ENCODE assay signal across 15 cellular contexts in genomic region chr4:104901438-104901837, GRCh38.
DNase-seq lines count a peak whose midpoint lies in the region; ATAC-seq and TF ChIP-seq lines count a peak whose summit lies in the region.
"Had no signal": no experiment of that assay in that cellular context is flagged by ENCODE, and none has a peak within 500 bp of the region (broad histone marks: within the 10 kb centered on the region; RNA-seq: fewer than 3 reads in every experiment).

No MANE protein-coding gene starts in this region.

- TF ChIP-seq EP300 in transverse colon (IDR thresholded peaks at IDR 0.05; ENCODE audit: low read depth), result no peak

- TF ChIP-seq CTCF in AG10803 (conservative IDR thresholded peaks at IDR 0.05; ENCODE audit: low read length), result no peak
- no peak for TF ChIP-seq CTCF in HEK293 (tag by site-specific recombination; IDR thresholded peaks at IDR 0.05)
- peak; percentile 39 for TF ChIP-seq CTCF in VCaP (conservative IDR thresholded peaks at IDR 0.05)
- TF ChIP-seq CTCF in A673 (conservative IDR thresholded peaks at IDR 0.05; ENCODE audit: low read depth, low read length), result no peak
- no peak for TF ChIP-seq CTCF in transverse colon (IDR thresholded peaks at IDR 0.05)

- WGBS in transverse colon (ENCODE audit: low coverage in 1 of 2), 2 donors, result 60% methylated on average over 3 of the region's 3 CpGs; no CpG with 5 or more reads in 1 of the 2 donors

- no peak for TF ChIP-seq POLR2A in transverse colon (IDR thresholded peaks at IDR 0.05)

- CTCF ChIA-PET in HEK293 (lab: Yijun Ruan, JAX) (no interaction called here), A673 (lab: Charles Lee) (no interaction called here)

- ATAC-seq in HG02938 (IDR thresholded peaks at IDR 0.05; ENCODE audit: unreplicated experiment), result no peak
- ATAC-seq: gastroesophageal sphincter had no signal

- BruUV-seq in A673 (replicated peaks; lab: Mats Ljungman, UMichigan), result no TSS peak

- DNase-seq in AG10803 (ENCODE audit: low read depth) (peak; percentile 1), hippocampal formation (lab: John Stamatoyannopoulos, UW) (peak; percentile 44 to 71), A673 (ENCODE audit: low spot score) (no peak), transverse colon (no peak)
- no peak for DNase-seq in effector CD8-positive, alpha-beta T cell (lab: John Stamatoyannopoulos, UW)
- DNase-seq: activated CD4-positive, alpha-beta memory T cell treated with anti-CD3 and anti-CD28 coated beads, Interleukin-2, amount 10 ng/mL, durations not matched to agents 7 days and 5 days; AML-193; naive B cell; Right ventricle myocardium superior; stimulated activated CD4-positive, alpha-beta T cell treated with anti-CD3 and anti-CD28 coated beads, Interleukin-1b, Interleukin-23, amount 100 ng/mL, for 48 hours had no signal

- H3K4me3 ChIP-seq in AG10803 (ENCODE audit: low read length) (no peak overlapping the region), HEK293 (ENCODE audit: low read depth, low read length) (no peak overlapping the region), A673 (ENCODE audit: low read depth, low read length, poor library complexity, severe bottlenecking) (no peak overlapping the region), transverse colon (no peak overlapping the region)
- H3K4me3 ChIP-seq: gastroesophageal sphincter, suprapubic skin had no signal

- intact Hi-C loops in A673 (cut with micrococcal nuclease; ENCODE audit: unreplicated experiment) (no loop called here), transverse colon (cut with DNase I; ENCODE audit: low total_unique reads) (no loop called here)

- H3K27me3 ChIP-seq in A673 (replicated peaks; ENCODE audit: insufficient read depth, low read depth, low read length, poor library complexity) (no peaks in the 10 kb centered on the region), transverse colon (no peaks in the 10 kb centered on the region)
- H3K27me3 ChIP-seq: gastroesophageal sphincter, suprapubic skin had no signal

- in situ Hi-C loops in transverse colon (cut with MboI; ENCODE audit: low pct_ligation_motif_present in 1 of 4, low pct_unique_long_range_greater_than_20kb in 1 of 4, low sequenced_read_pairs in 3 of 4), result no loop called here

- no peaks in the 10 kb centered on the region for H3K36me3 ChIP-seq in HEK293 (ENCODE audit: control insufficient read depth in 2 of 2, insufficient read depth in 1 of 2, low read length in 2 of 2)
- no peaks in the 10 kb centered on the region for H3K36me3 ChIP-seq in A673 (ENCODE audit: insufficient read depth, low read length, poor library complexity, severe bottlenecking)
- H3K36me3 ChIP-seq in transverse colon, result no peaks in the 10 kb centered on the region
- H3K36me3 ChIP-seq: gastroesophageal sphincter, suprapubic skin had no signal

- POLR2A ChIA-PET in HEK293 (lab: Yijun Ruan, JAX), result no interaction called here
- POLR2A ChIA-PET in A673 (lab: Charles Lee; ENCODE audit: low non-redundant PET), result no interaction called here

- H3K27ac ChIP-seq in HEK293 (ENCODE audit: extremely low read depth, low read depth, low read length), result no peak overlapping the region
- H3K27ac ChIP-seq in VCaP, result no peak overlapping the region
- H3K27ac ChIP-seq in A673 (ENCODE audit: low read depth, low read length, poor library complexity, severe bottlenecking), result no peak overlapping the region
- H3K27ac ChIP-seq in transverse colon, result no peak overlapping the region
- H3K27ac ChIP-seq: gastroesophageal sphincter, suprapubic skin had no signal

- H3K9me3 ChIP-seq in HEK293 (ENCODE audit: control insufficient read depth, insufficient read depth, low read depth, low read length), result no peaks in the 10 kb centered on the region
- no peaks in the 10 kb centered on the region for H3K9me3 ChIP-seq in A673 (ENCODE audit: low read depth, low read length, poor library complexity, severe bottlenecking)
- no peaks in the 10 kb centered on the region for H3K9me3 ChIP-seq in transverse colon
- H3K9me3 ChIP-seq: gastroesophageal sphincter, suprapubic skin had no signal

- H3K4me1 ChIP-seq in HEK293 (ENCODE audit: control insufficient read depth, insufficient read depth, low read length), result no peaks in the 10 kb centered on the region
- no peaks in the 10 kb centered on the region for H3K4me1 ChIP-seq in A673 (ENCODE audit: insufficient read depth, low read length, poor library complexity, severe bottlenecking)
- H3K4me1 ChIP-seq in transverse colon, result no peaks in the 10 kb centered on the region

TF ChIP-seq in HEK293, 187 proteins besides CTCF, POLR2A, EP300 and RAD21:
- TF ChIP-seq ZNF610 (tag by site-specific recombination; IDR thresholded peaks at IDR 0.05; ENCODE audit: borderline replicate concordance), result no peak
- TF ChIP-seq, protein P1, sequence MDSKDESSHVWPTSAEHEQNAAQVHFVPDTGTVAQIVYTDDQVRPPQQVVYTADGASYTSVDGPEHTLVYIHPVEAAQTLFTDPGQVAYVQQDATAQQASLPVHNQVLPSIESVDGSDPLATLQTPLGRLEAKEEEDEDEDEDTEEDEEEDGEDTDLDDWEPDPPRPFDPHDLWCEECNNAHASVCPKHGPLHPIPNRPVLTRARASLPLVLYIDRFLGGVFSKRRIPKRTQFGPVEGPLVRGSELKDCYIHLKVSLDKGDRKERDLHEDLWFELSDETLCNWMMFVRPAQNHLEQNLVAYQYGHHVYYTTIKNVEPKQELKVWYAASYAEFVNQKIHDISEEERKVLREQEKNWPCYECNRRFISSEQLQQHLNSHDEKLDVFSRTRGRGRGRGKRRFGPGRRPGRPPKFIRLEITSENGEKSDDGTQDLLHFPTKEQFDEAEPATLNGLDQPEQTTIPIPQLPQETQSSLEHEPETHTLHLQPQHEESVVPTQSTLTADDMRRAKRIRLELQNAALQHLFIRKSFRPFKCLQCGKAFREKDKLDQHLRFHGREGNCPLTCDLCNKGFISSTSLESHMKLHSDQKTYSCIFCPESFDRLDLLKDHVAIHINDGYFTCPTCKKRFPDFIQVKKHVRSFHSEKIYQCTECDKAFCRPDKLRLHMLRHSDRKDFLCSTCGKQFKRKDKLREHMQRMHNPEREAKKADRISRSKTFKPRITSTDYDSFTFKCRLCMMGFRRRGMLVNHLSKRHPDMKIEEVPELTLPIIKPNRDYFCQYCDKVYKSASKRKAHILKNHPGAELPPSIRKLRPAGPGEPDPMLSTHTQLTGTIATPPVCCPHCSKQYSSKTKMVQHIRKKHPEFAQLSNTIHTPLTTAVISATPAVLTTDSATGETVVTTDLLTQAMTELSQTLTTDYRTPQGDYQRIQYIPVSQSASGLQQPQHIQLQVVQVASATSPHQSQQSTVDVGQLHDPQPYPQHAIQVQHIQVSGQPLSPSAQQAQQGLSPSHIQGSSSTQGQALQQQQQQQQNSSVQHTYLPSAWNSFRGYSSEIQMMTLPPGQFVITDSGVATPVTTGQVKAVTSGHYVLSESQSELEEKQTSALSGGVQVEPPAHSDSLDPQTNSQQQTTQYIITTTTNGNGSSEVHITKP (tag by site-specific recombination; IDR thresholded peaks at IDR 0.05), result 0 out of 2 replicates have a peak, but pooled peaks have one; percentile 21
- TF ChIP-seq ZNF658 (tag by site-specific recombination; IDR thresholded peaks at IDR 0.05), result no peak

Comparison
In these comparisons a context has a peak if more than half of its experiments do, and no peak if none do; other contexts are left out.
1. DNase-seq: peak in AG10803 (single experiment) and hippocampal formation (2 of 2); none in A673 (single experiment), transverse colon (single experiment) and effector CD8-positive, alpha-beta T cell (single experiment).